Comparison of ENCODE assay signal across 7 cellular contexts in the genomic region with DNA sequence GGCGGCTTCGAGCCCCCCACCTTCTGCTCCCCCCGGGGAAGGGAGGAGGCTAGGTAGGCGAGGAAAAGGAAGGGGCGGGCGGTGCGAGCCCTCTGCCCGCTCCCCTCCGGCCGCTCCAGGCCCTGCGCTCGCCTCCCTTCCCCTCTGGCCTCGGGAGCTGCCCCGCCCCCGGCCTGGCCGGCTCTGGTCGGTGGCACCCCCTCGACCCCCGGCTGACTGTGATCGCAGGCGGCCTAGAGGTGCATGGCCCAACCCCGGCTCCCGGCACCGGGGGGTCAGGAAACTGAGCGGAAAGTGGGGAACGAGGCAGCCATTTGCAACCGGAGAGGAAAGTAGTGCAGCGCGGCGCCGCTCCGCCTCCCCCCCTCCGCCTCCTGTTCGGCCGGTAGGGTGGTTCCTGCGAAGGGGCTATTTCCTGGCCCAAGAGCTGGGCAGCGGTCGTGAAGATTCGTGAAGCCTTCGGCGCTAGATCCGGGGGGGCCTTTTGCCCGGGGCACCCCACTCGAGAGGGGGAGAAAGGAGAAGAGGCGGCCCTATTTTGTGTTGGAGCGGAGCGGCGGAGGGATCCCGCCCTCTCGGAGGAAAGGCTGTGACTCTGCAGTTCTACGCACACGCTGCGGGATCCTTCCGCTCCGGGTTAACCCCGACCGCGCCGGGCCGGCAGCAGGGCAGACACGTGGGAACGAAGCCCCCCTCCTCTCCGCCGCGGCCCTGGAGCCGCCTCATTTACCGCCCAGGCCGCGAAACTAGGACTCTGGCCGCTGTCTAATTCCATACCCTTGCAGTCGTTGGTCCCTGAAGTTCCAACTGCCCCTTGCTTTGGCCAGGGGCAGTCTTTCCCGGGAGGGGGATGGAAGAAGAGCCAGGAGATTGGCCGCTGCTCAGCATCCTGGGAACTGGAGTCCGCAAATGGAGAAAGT. TPM values are rescaled to one million over a fixed set of nuclear protein-coding genes. Genes with fewer than 3 reads are reported as not detected.
DNase-seq lines count a peak whose midpoint lies in the region; ATAC-seq and TF ChIP-seq lines count a peak whose summit lies in the region.

A gene with protein sequence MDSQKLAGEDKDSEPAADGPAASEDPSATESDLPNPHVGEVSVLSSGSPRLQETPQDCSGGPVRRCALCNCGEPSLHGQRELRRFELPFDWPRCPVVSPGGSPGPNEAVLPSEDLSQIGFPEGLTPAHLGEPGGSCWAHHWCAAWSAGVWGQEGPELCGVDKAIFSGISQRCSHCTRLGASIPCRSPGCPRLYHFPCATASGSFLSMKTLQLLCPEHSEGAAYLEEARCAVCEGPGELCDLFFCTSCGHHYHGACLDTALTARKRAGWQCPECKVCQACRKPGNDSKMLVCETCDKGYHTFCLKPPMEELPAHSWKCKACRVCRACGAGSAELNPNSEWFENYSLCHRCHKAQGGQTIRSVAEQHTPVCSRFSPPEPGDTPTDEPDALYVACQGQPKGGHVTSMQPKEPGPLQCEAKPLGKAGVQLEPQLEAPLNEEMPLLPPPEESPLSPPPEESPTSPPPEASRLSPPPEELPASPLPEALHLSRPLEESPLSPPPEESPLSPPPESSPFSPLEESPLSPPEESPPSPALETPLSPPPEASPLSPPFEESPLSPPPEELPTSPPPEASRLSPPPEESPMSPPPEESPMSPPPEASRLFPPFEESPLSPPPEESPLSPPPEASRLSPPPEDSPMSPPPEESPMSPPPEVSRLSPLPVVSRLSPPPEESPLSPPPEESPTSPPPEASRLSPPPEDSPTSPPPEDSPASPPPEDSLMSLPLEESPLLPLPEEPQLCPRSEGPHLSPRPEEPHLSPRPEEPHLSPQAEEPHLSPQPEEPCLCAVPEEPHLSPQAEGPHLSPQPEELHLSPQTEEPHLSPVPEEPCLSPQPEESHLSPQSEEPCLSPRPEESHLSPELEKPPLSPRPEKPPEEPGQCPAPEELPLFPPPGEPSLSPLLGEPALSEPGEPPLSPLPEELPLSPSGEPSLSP (N-terminal part only) (minus strand): TSS at position 558 of the 920 bp plus-strand sequence. CDS start 5,470 bp downstream, outside the sequence.

- DNase-seq in NCI-H460 (ENCODE audit: extremely low read depth, low read depth) (peak; percentile 85), chondrocyte (ENCODE audit: low spot score) (peak; percentile 97), kidney glomerular epithelial cell (lab: John Stamatoyannopoulos, UW) (peak; percentile 80)
- peak; percentile 83 to 86 for DNase-seq in activated CD4-positive, alpha-beta T cell treated with anti-CD3 and anti-CD28 coated beads for 24 hours (ENCODE audit: low read depth in 2 of 2)
- peak; percentile 84 to 86 for DNase-seq in stimulated activated CD4-positive, alpha-beta T cell treated with anti-CD3 and anti-CD28 coated beads, Interleukin-15, amount 100 ng/mL, for 48 hours (ENCODE audit: low read depth in 2 of 2)

- peaks cover 2% of the 10 kb centered on the region for H3K36me3 Mint-ChIP-seq in chondrocyte (ENCODE audit: low read depth)

- peak within 1 kb of the TSS; percentile 97 for H3K27ac Mint-ChIP-seq in chondrocyte (ENCODE audit: unreplicated experiment)

- peak; percentile 70 for TF ChIP-seq CTCF in chondrocyte (IDR thresholded peaks at IDR 0.05)

- ATAC-seq in GM18517 (IDR thresholded peaks at IDR 0.05; ENCODE audit: unreplicated experiment) (peak; percentile 41), HG03196 (IDR thresholded peaks at IDR 0.05; ENCODE audit: unreplicated experiment) (peak; percentile 44)

- H3K9me3 Mint-ChIP-seq in chondrocyte (ENCODE audit: low read depth) = no peaks in the 10 kb centered on the region

- peak within 1 kb of the TSS; percentile 95 for H3K4me3 Mint-ChIP-seq in chondrocyte (ENCODE audit: unreplicated experiment)

- no peaks in the 10 kb centered on the region for H3K27me3 Mint-ChIP-seq in chondrocyte (ENCODE audit: low read depth)

- peaks cover 48% of the 10 kb centered on the region for H3K4me1 Mint-ChIP-seq in chondrocyte (ENCODE audit: low read depth)

RNA-seq across cellular contexts. Expression of the gene that starts here (rescaled TPM):
- total RNA-seq in NCI-H460 (2014; rRNA removed; shearing (Covaris generic)) = 19.1 and 21.0 TPM in 2 replicates
- 19.8 and 47.4 TPM in 2 replicates for polyA plus RNA-seq in NCI-H460 (2014; cell fraction: nucleus; rRNA removed)
- 65.4 to 73.8 TPM (median 70.7 TPM) in 3 replicates for total RNA-seq in chondrocyte

Comparison
In these comparisons a context has a peak if more than half of its experiments do, and no peak if none do; other contexts are left out.
1. Peak in every context shown above with its lines: DNase-seq and ATAC-seq.